Comparison of ENCODE assay signal across 2 cellular contexts in genomic region chr1:242189591-242189990, GRCh38.
TF ChIP-seq lines count a peak whose summit lies in the region.

No MANE protein-coding gene starts in this region.

TF ChIP-seq in K562, 482 proteins besides CTCF, POLR2A, EP300 and RAD21 (continued from another document and continues in another):
- TF ChIP-seq AFF1 (IDR thresholded peaks at IDR 0.05; ENCODE audit: low read depth in 1 of 2, partially characterized antibody in 2 of 2): no peak
- no peak for TF ChIP-seq ZHX1 (conservative IDR thresholded peaks at IDR 0.05; ENCODE audit: low read length)
- TF ChIP-seq ID3 (CRISPR knock-in tag; IDR thresholded peaks at IDR 0.05): no peak
- no peak for TF ChIP-seq ID3 (tag; IDR thresholded peaks at IDR 0.05)
- TF ChIP-seq ZSCAN32 (CRISPR knock-in tag; IDR thresholded peaks at IDR 0.05): no peak
- TF ChIP-seq ZNF695 (CRISPR knock-in tag; IDR thresholded peaks at IDR 0.05): no peak
- no peak for TF ChIP-seq PRPF4 (IDR thresholded peaks at IDR 0.05; ENCODE audit: insufficient read depth, low read depth, low read length, poor library complexity, severe bottlenecking)
- TF ChIP-seq ZNF217 (CRISPR knock-in tag; IDR thresholded peaks at IDR 0.05): no peak
- TF ChIP-seq POLR3A (IDR thresholded peaks at IDR 0.05; ENCODE audit: borderline replicate concordance, extremely low read depth, insufficient read depth, insufficient read length): no peak
- no peak for TF ChIP-seq ATF3 (IDR thresholded peaks at IDR 0.05)
- TF ChIP-seq ATF3 (CRISPR knock-in tag; conservative IDR thresholded peaks at IDR 0.05): no peak
- no peak for TF ChIP-seq CEBPB (tag; IDR thresholded peaks at IDR 0.05)
- no peak for TF ChIP-seq ZNF280B (CRISPR knock-in tag; IDR thresholded peaks at IDR 0.05)
- no peak for TF ChIP-seq ZFP36 (IDR thresholded peaks at IDR 0.05; ENCODE audit: low read depth, low read length, partially characterized antibody)
- TF ChIP-seq CBX3 (IDR thresholded peaks at IDR 0.05; ENCODE audit: borderline replicate concordance in 1 of 2, low read length in 2 of 2): no peak
- no peak for TF ChIP-seq MIER1 (IDR thresholded peaks at IDR 0.05; ENCODE audit: low read depth)
- TF ChIP-seq ZC3H4 (CRISPR knock-in tag; IDR thresholded peaks at IDR 0.05; ENCODE audit: borderline replicate concordance): no peak

TF ChIP-seq in HepG2, 621 proteins besides CTCF, POLR2A, EP300 and RAD21 (continued from another document):
- no peak for TF ChIP-seq PLSCR1 (CRISPR knock-in tag; IDR thresholded peaks at IDR 0.05; ENCODE audit: borderline replicate concordance)
TF ChIP-seq in HepG2: peak in this region for 0.
